In genomic region chr1:85578321-85579295, GRCh38 we compare ENCODE assay signal across 8 cellular contexts. TPM values are rescaled to one million over a fixed set of nuclear protein-coding genes. Genes with fewer than 3 reads are reported as not detected.
DNase-seq lines count a peak whose midpoint lies in the region; ATAC-seq, FAIRE-seq and TF ChIP-seq lines count a peak whose summit lies in the region.

No MANE protein-coding gene starts in this region.

- CTCF ChIA-PET in HCT116 (lab: Charles Lee): no interaction called here

- no peak for TF ChIP-seq RAD21 in HCT116 (IDR thresholded peaks at IDR 0.05; ENCODE audit: low read depth)

- peaks cover 20 to 62% of the 10 kb centered on the region in 2 experiments for H3K4me1 ChIP-seq in HCT116 (ENCODE audit: control insufficient read depth in 1 of 2, insufficient read depth in 2 of 2, low read length in 2 of 2)
- H3K4me1 ChIP-seq in keratinocyte (ENCODE audit: control insufficient read depth, extremely low read depth, insufficient read depth, low read length): peaks cover 50% of the 10 kb centered on the region
- H3K4me1 ChIP-seq in subcutaneous abdominal adipose tissue (ENCODE audit: control insufficient read depth in 5 of 5, insufficient read depth in 5 of 5, low read length in 5 of 5): peaks cover 5 to 68% (median 47%) of the 10 kb centered on the region in 5 donors

- H4K20me1 ChIP-seq in HCT116 (ENCODE audit: insufficient read depth) (peaks cover 7% of the 10 kb centered on the region; the same call in 1 of the 2 replicates), keratinocyte (ENCODE audit: control insufficient read depth, extremely low read depth, insufficient read depth, low read length) (peaks cover 17% of the 10 kb centered on the region)

- no peaks in the 10 kb centered on the region for H3K9me2 ChIP-seq in HCT116 (ENCODE audit: insufficient read depth)

- H3K4me2 ChIP-seq in HCT116 (ENCODE audit: low read length) (peak overlapping the region; percentile 92), keratinocyte (ENCODE audit: control insufficient read depth, extremely low read depth, insufficient read depth, low read depth, low read length) (peak overlapping the region; percentile 99)

- no peak overlapping the region for H2AFZ ChIP-seq in HCT116 (ENCODE audit: low read depth, low read length, poor library complexity, severe bottlenecking)
- H2AFZ ChIP-seq in keratinocyte (ENCODE audit: control insufficient read depth, low read length): no peak overlapping the region

- TF ChIP-seq CTCF in HCT116 (IDR thresholded peaks at IDR 0.05 in 2 of 3, conservative IDR thresholded peaks at IDR 0.05 in 1 of 3; ENCODE audit: borderline replicate concordance in 1 of 3, insufficient read depth in 1 of 3, low read depth in 2 of 3, low read length in 2 of 3) (no peak), astrocyte of the cerebellum (IDR thresholded peaks at IDR 0.05; ENCODE audit: low read depth, low read length, missing control alignments) (no peak), keratinocyte (optimal IDR thresholded peaks at IDR 0.05 in 1 of 3, IDR thresholded peaks at IDR 0.05 in 1 of 3, conservative IDR thresholded peaks at IDR 0.05 in 1 of 3; ENCODE audit: extremely low read depth in 1 of 3, insufficient read depth in 2 of 3, low read length in 3 of 3) (no peak)

- dilution Hi-C loops in keratinocyte (cut with MboI; ENCODE audit: extremely low pct_ligation_motif_present, low sequenced_read_pairs): no loop called here

- no TSS peak for BruUV-seq in HCT116 (replicated peaks; lab: Mats Ljungman, UMichigan)

- H3K9me3 ChIP-seq in HCT116 (ENCODE audit: control insufficient read depth in 1 of 2, insufficient read depth in 1 of 2, low read depth in 1 of 2, low read length in 2 of 2) (no peaks in the 10 kb centered on the region), keratinocyte (ENCODE audit: control insufficient read depth, low read depth, low read length) (no peaks in the 10 kb centered on the region), subcutaneous abdominal adipose tissue (ENCODE audit: control insufficient read depth in 5 of 5, low read length in 5 of 5) (no peaks in the 10 kb centered on the region)

- H3K9ac ChIP-seq in HCT116 (ENCODE audit: low read length) (no peak overlapping the region), keratinocyte (ENCODE audit: control insufficient read depth, extremely low read depth, insufficient read depth, low read length) (no peak overlapping the region), subcutaneous abdominal adipose tissue (ENCODE audit: low read length in 5 of 5) (peak overlapping the region in 4 of 5 donors; percentile 64 to 80 (median 70))

- intact Hi-C loops in HCT116 (cut with micrococcal nuclease): no loop called here

- H3K36me3 ChIP-seq in HCT116 (ENCODE audit: control insufficient read depth in 1 of 2, insufficient read depth in 2 of 2, low read length in 2 of 2) (peaks cover 5 to 18% of the 10 kb centered on the region in 2 experiments; a peak in 3 of 4 replicates), keratinocyte (ENCODE audit: control insufficient read depth in 2 of 2, extremely low read depth in 1 of 2, insufficient read depth in 2 of 2, low read length in 2 of 2) (peaks cover 7 to 21% of the 10 kb centered on the region in 2 experiments), subcutaneous abdominal adipose tissue (ENCODE audit: control insufficient read depth in 5 of 5, insufficient read depth in 5 of 5, low read length in 5 of 5) (peaks cover 2 to 19% (median 17%) of the 10 kb centered on the region in 5 donors)

- no peaks in the 10 kb centered on the region for H3K27me3 ChIP-seq in HCT116 (ENCODE audit: insufficient read depth, low read length)
- no peaks in the 10 kb centered on the region for H3K27me3 ChIP-seq in keratinocyte (ENCODE audit: control insufficient read depth, extremely low read depth, insufficient read depth, low read length)
- H3K27me3 ChIP-seq in subcutaneous abdominal adipose tissue (ENCODE audit: control insufficient read depth in 5 of 5, insufficient read depth in 4 of 5, low read length in 5 of 5): no peaks in the 10 kb centered on the region

- DNase-seq in HCT116 (ENCODE audit: low read depth, low spot score) (no peak), astrocyte of the cerebellum (ENCODE audit: low read depth) (peak; percentile 97), keratinocyte (ENCODE audit: low read depth, low spot score) (no peak), NCI-H1930 (lab: John Stamatoyannopoulos, UW) (no peak), NCI-H187 treated with DMSO at 0.1 percent for 48 hours (lab: John Stamatoyannopoulos, UW) (no peak), NCI-H1105 (lab: John Stamatoyannopoulos, UW) (no peak)

- H3K79me2 ChIP-seq in HCT116 (ENCODE audit: insufficient read depth, low read length) (peaks cover 27% of the 10 kb centered on the region), keratinocyte (ENCODE audit: control insufficient read depth, insufficient read depth, low read length) (peaks cover 23% of the 10 kb centered on the region)

- H3K9me1 ChIP-seq in keratinocyte (ENCODE audit: control insufficient read depth, extremely low read depth, insufficient read depth, low read length): no peaks in the 10 kb centered on the region

- in situ Hi-C loops in astrocyte of the cerebellum (cut with HindIII; ENCODE audit: low sequenced_read_pairs): no loop called here

- no peak for FAIRE-seq in keratinocyte (lab: Jason Lieb, UNC)

- no peak overlapping the region for H3K4me3 ChIP-seq in HCT116 (replicated peaks in 1 of 2; ENCODE audit: low read depth in 1 of 2, low read length in 2 of 2)
- peak overlapping the region; percentile 88 for H3K4me3 ChIP-seq in astrocyte of the cerebellum (ENCODE audit: low read depth, low read length)
- H3K4me3 ChIP-seq in keratinocyte (ENCODE audit: control insufficient read depth in 2 of 3, extremely low read depth in 1 of 3, insufficient read depth in 2 of 3, low read depth in 1 of 3, low read length in 3 of 3): no peak overlapping the region
- peak overlapping the region; percentile 61 to 95 (median 70) for H3K4me3 ChIP-seq in subcutaneous abdominal adipose tissue (ENCODE audit: low read depth in 1 of 5, low read length in 5 of 5)

- TF ChIP-seq POLR2A in HCT116 (IDR thresholded peaks at IDR 0.05; ENCODE audit: borderline replicate concordance, extremely low read depth, insufficient read depth, insufficient read length): no peak

- POLR2A ChIA-PET in HCT116 (lab: Charles Lee): no interaction called here

- RAD21 ChIA-PET in HCT116 (lab: Charles Lee; ENCODE audit: low non-redundant PET in 1 of 2, low total read pairs in 2 of 2, uncharacterized antibody in 2 of 2, unreplicated experiment in 2 of 2): no interaction called here

- ATAC-seq in HCT116: no peak
- ATAC-seq in HG02852 (IDR thresholded peaks at IDR 0.05; ENCODE audit: unreplicated experiment): no peak

- no peak overlapping the region for H3K27ac ChIP-seq in HCT116 (ENCODE audit: low read depth, low read length)
- H3K27ac ChIP-seq in keratinocyte (ENCODE audit: control insufficient read depth, insufficient read depth, low read length): no peak overlapping the region
- H3K27ac ChIP-seq in subcutaneous abdominal adipose tissue (ENCODE audit: low read depth, low read length): peak overlapping the region; percentile 98

TF ChIP-seq in HCT116, 20 proteins besides CTCF, POLR2A, EP300 and RAD21:
- TF ChIP-seq CEBPB (IDR thresholded peaks at IDR 0.05; ENCODE audit: low read depth) (no peak), POLR2AphosphoS5 (IDR thresholded peaks at IDR 0.05; ENCODE audit: low read depth, low read length) (no peak), SIN3A (IDR thresholded peaks at IDR 0.05; ENCODE audit: low read depth) (no peak), EZH2 (IDR thresholded peaks at IDR 0.05) (no peak), REST (IDR thresholded peaks at IDR 0.05; ENCODE audit: low read depth) (no peak), MAX (IDR thresholded peaks at IDR 0.05) (no peak), YY1 (IDR thresholded peaks at IDR 0.05; ENCODE audit: extremely low read depth, insufficient replicate concordance, low read depth, low read length) (no peak)

RNA-seq across cellular contexts. Expression of gene CCN1, which starts 2.0 kb away (rescaled TPM):
- 21.9 TPM for total RNA-seq in HCT116 (2021; ENCODE audit: unreplicated experiment)
- polyA plus RNA-seq in HCT116 (2012): 75.5 and 156 TPM in 2 replicates
- 77.2 to 238 TPM (median 95.2 TPM) in 3 replicates for polyA plus RNA-seq in keratinocyte
- polyA plus RNA-seq in keratinocyte (2011; ENCODE audit: low read depth): 58.9 TPM
- 74.0 and 77.9 TPM in 2 replicates for polyA plus RNA-seq in keratinocyte (2011; cell fraction: cytosol; rRNA removed)
- polyA plus RNA-seq in keratinocyte (2011; cell fraction: nucleus; rRNA removed): 520 and 553 TPM in 2 replicates
- 186 and 227 TPM in 2 replicates for polyA plus RNA-seq in keratinocyte (2012; ENCODE audit: low replicate concordance)
- polyA minus RNA-seq in keratinocyte: 54.3 to 160 TPM (median 85.0 TPM) in 3 replicates
- 143 TPM for polyA minus RNA-seq in keratinocyte (2011; cell fraction: cytosol; rRNA and poly(A)+ RNA removed)
- 180 and 278 TPM in 2 replicates for polyA minus RNA-seq in keratinocyte (2011; cell fraction: nucleus; rRNA and poly(A)+ RNA removed)

Comparison
In these comparisons a context has a peak if more than half of its experiments do, and no peak if none do; other contexts are left out.
1. H3K4me3 ChIP-seq: peak in astrocyte of the cerebellum (single experiment) and subcutaneous abdominal adipose tissue (5 of 5); none in HCT116 (0 of 2) and keratinocyte (0 of 3).
2. H3K9ac ChIP-seq: peak in subcutaneous abdominal adipose tissue (4 of 5); none in HCT116 (single experiment) and keratinocyte (single experiment).